9 cellular contexts compared by ENCODE assay signal in the genomic region with DNA sequence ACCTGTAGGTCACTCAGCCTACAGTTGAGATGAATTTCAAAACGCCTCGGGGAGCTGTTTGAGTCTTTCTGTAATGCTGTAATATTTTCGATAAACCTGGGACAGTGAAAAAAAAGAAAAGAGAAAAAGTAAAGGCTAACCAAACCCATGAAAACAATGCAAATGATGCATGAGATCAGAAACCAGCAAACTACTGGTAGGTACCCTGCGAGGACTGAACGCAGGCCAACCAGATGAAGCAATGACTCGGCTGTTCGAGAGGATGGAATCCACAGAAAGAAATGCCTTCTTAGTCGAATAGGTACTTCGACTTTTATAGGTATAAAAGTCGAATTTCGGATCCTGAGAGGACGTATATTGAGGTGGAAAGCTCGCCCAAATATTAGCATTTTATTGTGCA. TPM values are rescaled to one million over a fixed set of nuclear protein-coding genes. Genes with fewer than 3 reads are reported as not detected.
DNase-seq lines count a peak whose midpoint lies in the region; ATAC-seq, FAIRE-seq and TF ChIP-seq lines count a peak whose summit lies in the region.
"Had no signal": no experiment of that assay in that cellular context is flagged by ENCODE, and none has a peak within 500 bp of the region (broad histone marks: within the 10 kb centered on the region; RNA-seq: fewer than 3 reads in every experiment).

No MANE protein-coding gene starts in this region.

- H3K4me3 Mint-ChIP-seq in activated naive CD4-positive, alpha-beta T cell treated with anti-CD3 and anti-CD28 coated beads, Interleukin-2, amount 10 ng/mL, durations not matched to agents 7 days and 5 days, result peak overlapping the region; percentile 97
- peak overlapping the region; percentile 98 for H3K4me3 Mint-ChIP-seq in neural progenitor cell

- ATAC-seq in HG03521 (IDR thresholded peaks at IDR 0.05; ENCODE audit: unreplicated experiment), result no peak

- CTCF ChIA-PET in activated naive CD4-positive, alpha-beta T cell treated with anti-CD3 and anti-CD28 coated beads, Interleukin-2, amount 10 ng/mL, durations not matched to agents 7 days and 5 days (lab: Charles Lee), result interaction anchor here (0.9 to 1.4 kb wide), 2 partner anchors 9 to 26 kb away, joined by 3 read pairs; no protein-coding TSS in a partner anchor

- H3K9ac ChIP-seq in neural progenitor cell, result no peak overlapping the region

- H3K4me2 ChIP-seq in neural progenitor cell, result peak overlapping the region; percentile 99

- no peak for TF ChIP-seq POLR2A in esophagus muscularis mucosa (IDR thresholded peaks at IDR 0.05; ENCODE audit: low read depth)
- no peak for TF ChIP-seq POLR2A in GM12891 (IDR thresholded peaks at IDR 0.05; ENCODE audit: low read depth, low read length)

- no peaks in the 10 kb centered on the region for H3K9me3 Mint-ChIP-seq in activated naive CD4-positive, alpha-beta T cell treated with anti-CD3 and anti-CD28 coated beads, Interleukin-2, amount 10 ng/mL, durations not matched to agents 7 days and 5 days
- H3K9me3 Mint-ChIP-seq in neural progenitor cell, result no peaks in the 10 kb centered on the region

- peaks cover 50% of the 10 kb centered on the region for H3K4me1 Mint-ChIP-seq in activated naive CD4-positive, alpha-beta T cell treated with anti-CD3 and anti-CD28 coated beads, Interleukin-2, amount 10 ng/mL, durations not matched to agents 7 days and 5 days
- peaks cover 27% of the 10 kb centered on the region for H3K4me1 Mint-ChIP-seq in neural progenitor cell

- peak overlapping the region; percentile 27 to 55 (median 39) for H3K27ac ChIP-seq in esophagus muscularis mucosa (replicated peaks in 1 of 4)
- no peak overlapping the region for H3K27ac ChIP-seq in neural progenitor cell
- no peak overlapping the region for H3K27ac ChIP-seq in small intestine (ENCODE audit: low read depth in 1 of 2, low read length in 1 of 2)

- peak overlapping the region; percentile 92 for H2AFZ ChIP-seq in neural progenitor cell (replicated peaks)

- no peaks in the 10 kb centered on the region for H3K27me3 ChIP-seq in esophagus muscularis mucosa
- H3K27me3 ChIP-seq in neural progenitor cell, result no peaks in the 10 kb centered on the region
- no peaks in the 10 kb centered on the region for H3K27me3 ChIP-seq in small intestine (ENCODE audit: control insufficient read depth in 2 of 2, insufficient read depth in 2 of 2, low read length in 2 of 2)

- peak; percentile 32 for DNase-seq in activated naive CD4-positive, alpha-beta T cell treated with anti-CD3 and anti-CD28 coated beads, Interleukin-2, amount 10 ng/mL, durations not matched to agents 7 days and 5 days
- DNase-seq in activated naive CD4-positive, alpha-beta T cell treated with Interleukin-2 at 50 U/mL for 16 hours, result no peak
- DNase-seq in SK-N-DZ (ENCODE audit: low spot score), result peak; percentile 48
- DNase-seq in esophagus muscularis mucosa (ENCODE audit: extremely low spot score), result no peak
- DNase-seq in neural progenitor cell (ENCODE audit: low spot score), result peak; percentile 43
- no peak for DNase-seq in small intestine
- DNase-seq in GM12891 (ENCODE audit: insufficient read length, low spot score), result no peak

- H3K36me3 ChIP-seq in esophagus muscularis mucosa, result no peaks in the 10 kb centered on the region
- H3K36me3 ChIP-seq in neural progenitor cell, result peaks cover 12% of the 10 kb centered on the region
- H3K36me3 ChIP-seq in small intestine (ENCODE audit: control insufficient read depth in 2 of 2, insufficient read depth in 2 of 2, low read length in 2 of 2), result no peaks in the 10 kb centered on the region

- WGBS in esophagus muscularis mucosa, result 27% methylated on average over 13 of the region's 13 CpGs
- WGBS in small intestine, 3 donors, result 29 to 32% (median 31%) methylated on average over 13 of the region's 13 CpGs

- H3K4me3 ChIP-seq in esophagus muscularis mucosa (peak overlapping the region; percentile 61 to 89 (median 68)), neural progenitor cell (peak overlapping the region; percentile 81), small intestine (ENCODE audit: low read depth in 1 of 2, low read length in 2 of 2) (peak overlapping the region in 1 of 2 donors; percentile 81)

- no peaks in the 10 kb centered on the region for H3K9me3 ChIP-seq in esophagus muscularis mucosa
- H3K9me3 ChIP-seq in neural progenitor cell (ENCODE audit: low read depth), result no peaks in the 10 kb centered on the region
- no peaks in the 10 kb centered on the region for H3K9me3 ChIP-seq in small intestine (ENCODE audit: control insufficient read depth, low read depth)

- peaks cover 45% of the 10 kb centered on the region for H3K79me2 ChIP-seq in neural progenitor cell (ENCODE audit: low read depth)

- intact Hi-C loops in esophagus muscularis mucosa (cut with DNase I), result no loop called here

- H3F3A ChIP-seq in neural progenitor cell (ENCODE audit: low read depth), result peaks cover 25% of the 10 kb centered on the region

- peaks cover 5% of the 10 kb centered on the region for H3K27me3 Mint-ChIP-seq in activated naive CD4-positive, alpha-beta T cell treated with anti-CD3 and anti-CD28 coated beads, Interleukin-2, amount 10 ng/mL, durations not matched to agents 7 days and 5 days
- peaks cover 4% of the 10 kb centered on the region for H3K27me3 Mint-ChIP-seq in neural progenitor cell (ENCODE audit: insufficient read depth, low read depth)

- H4K20me1 ChIP-seq in neural progenitor cell (ENCODE audit: low read depth), result peaks cover 21% of the 10 kb centered on the region

- TF ChIP-seq CTCF in esophagus muscularis mucosa (IDR thresholded peaks at IDR 0.05) (no peak), neural progenitor cell (IDR thresholded peaks at IDR 0.05) (no peak)

- no peak for TF ChIP-seq EP300 in esophagus muscularis mucosa (IDR thresholded peaks at IDR 0.05)

- peak overlapping the region; percentile 90 for H3K27ac Mint-ChIP-seq in activated naive CD4-positive, alpha-beta T cell treated with anti-CD3 and anti-CD28 coated beads, Interleukin-2, amount 10 ng/mL, durations not matched to agents 7 days and 5 days
- peak overlapping the region; percentile 91 for H3K27ac Mint-ChIP-seq in neural progenitor cell

- peaks cover 18% of the 10 kb centered on the region for H3K36me3 Mint-ChIP-seq in activated naive CD4-positive, alpha-beta T cell treated with anti-CD3 and anti-CD28 coated beads, Interleukin-2, amount 10 ng/mL, durations not matched to agents 7 days and 5 days
- peaks cover 11% of the 10 kb centered on the region for H3K36me3 Mint-ChIP-seq in neural progenitor cell

- H3K4me1 ChIP-seq in esophagus muscularis mucosa (peaks cover 12 to 19% (median 15%) of the 10 kb centered on the region in 4 donors), neural progenitor cell (peaks cover 16% of the 10 kb centered on the region), small intestine (ENCODE audit: control insufficient read depth in 2 of 2, insufficient read depth in 1 of 2, low read depth in 1 of 2, low read length in 1 of 2) (peaks cover 0 to 4% of the 10 kb centered on the region in 2 donors)

- FAIRE-seq in small intestine (lab: Jason Lieb, UNC) (no peak), GM12891 (lab: Jason Lieb, UNC) (no peak)
- FAIRE-seq: frontal cortex had no signal

TF ChIP-seq in GM12891, 5 proteins besides CTCF, POLR2A, EP300 and RAD21:
- TF ChIP-seq SPI1 (IDR thresholded peaks at IDR 0.05; ENCODE audit: low read depth, low read length) (no peak), POLR2AphosphoS5 (IDR thresholded peaks at IDR 0.05; ENCODE audit: low read depth, low read length) (no peak), PAX5 (IDR thresholded peaks at IDR 0.05; ENCODE audit: insufficient read depth, low read length, severe bottlenecking) (no peak), TAF1 (IDR thresholded peaks at IDR 0.05; ENCODE audit: low read depth, low read length) (no peak), POU2F2 (IDR thresholded peaks at IDR 0.05; ENCODE audit: low read depth, low read length) (no peak)

RNA-seq across cellular contexts. Expression of gene ATAD5, which starts 0.5 kb away (rescaled TPM):
- 13.2 and 14.3 TPM in 2 replicates for polyA plus RNA-seq in SK-N-DZ (2014; cell fraction: cytosol; rRNA removed)
- polyA plus RNA-seq in SK-N-DZ (2014; cell fraction: nucleus; rRNA removed), result 40.3 and 52.3 TPM in 2 replicates
- total RNA-seq in esophagus muscularis mucosa, result 1 to 10 TPM in 1 of 4 donors, under 1 TPM in 3; 0.33 to 1.7 (median 0.52) TPM
- 27.3 and 36.2 TPM in 2 replicates for total RNA-seq in neural progenitor cell (ENCODE audit: low replicate concordance)
- polyA plus RNA-seq in small intestine, result 1 to 10 TPM in 1 of 3 donors, under 1 TPM in 2; 0.22 to 1.4 (median 0.27) TPM
- 3.5 TPM for polyA plus RNA-seq in GM12891 (2012; ENCODE audit: low read depth, missing spikeins)

RNA-seq across cellular contexts. Expression of gene CRLF3, which starts 6.8 kb away (rescaled TPM):
- polyA plus RNA-seq in SK-N-DZ (2014; cell fraction: cytosol; rRNA removed), result 18.9 and 19.6 TPM in 2 replicates
- 6.1 and 6.3 TPM in 2 replicates for polyA plus RNA-seq in SK-N-DZ (2014; cell fraction: nucleus; rRNA removed)
- 10 to 100 TPM in 2 of 4 donors, 1 to 10 TPM in 2; 8.2 to 11.6 (median 9.9) TPM for total RNA-seq in esophagus muscularis mucosa
- 27.0 and 43.8 TPM in 2 replicates for total RNA-seq in neural progenitor cell (ENCODE audit: low replicate concordance)
- 1 to 10 TPM; 5.6 to 6.1 (median 5.7) TPM for polyA plus RNA-seq in small intestine
- 11.6 TPM for polyA plus RNA-seq in GM12891 (2012; ENCODE audit: low read depth, missing spikeins)

Comparison
In these comparisons a context has a peak if more than half of its experiments do, and no peak if none do; other contexts are left out.
1. DNase-seq: peak in activated naive CD4-positive, alpha-beta T cell treated with anti-CD3 and anti-CD28 coated beads, Interleukin-2, amount 10 ng/mL, durations not matched to agents 7 days and 5 days (single experiment), SK-N-DZ (single experiment) and neural progenitor cell (single experiment); none in activated naive CD4-positive, alpha-beta T cell treated with Interleukin-2 at 50 U/mL for 16 hours (single experiment), esophagus muscularis mucosa (single experiment), small intestine (single experiment) and GM12891 (single experiment).
2. H3K27ac ChIP-seq: peak in esophagus muscularis mucosa (4 of 4); none in neural progenitor cell (single experiment) and small intestine (0 of 2).
3. RNA of gene ATAD5, which starts 0.5 kb away (total RNA-seq): 27.3 to 36.2 TPM in neural progenitor cell; 0.33 to 1.7 TPM in esophagus muscularis mucosa; every median in the first group is over 10 times any median in the second.